ENCODE assay signal across 31 cellular contexts in the genomic region with DNA sequence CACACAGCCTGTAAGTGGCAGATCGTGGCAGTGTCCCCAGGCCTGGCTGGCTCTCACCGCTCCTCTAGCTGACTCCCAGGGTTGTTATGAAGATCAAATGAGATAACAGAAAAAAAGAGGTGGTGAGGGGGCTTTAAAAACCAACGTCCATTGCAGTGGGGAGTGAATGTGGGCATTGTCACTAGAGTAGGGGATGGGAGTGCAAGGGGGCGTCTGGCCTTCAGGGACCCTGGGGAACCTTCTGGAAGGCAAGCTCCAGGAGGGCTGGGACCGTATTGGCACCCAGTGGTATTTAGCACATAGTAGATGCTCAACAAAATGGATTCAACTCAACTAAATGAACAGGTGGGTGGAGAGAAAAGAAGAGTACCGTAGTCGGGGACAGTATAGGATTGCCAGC. TPM values are rescaled to one million over a fixed set of nuclear protein-coding genes. Genes with fewer than 3 reads are reported as not detected.
"Had no signal": no experiment of that assay in that cellular context is flagged by ENCODE, and none has a peak within 500 bp of the region (broad histone marks: within the 10 kb centered on the region; RNA-seq: fewer than 3 reads in every experiment).

No MANE protein-coding gene starts in this region.

- DNase-seq: colonic mucosa; cortex of kidney; effector CD8-positive, alpha-beta T cell; effector memory CD8-positive, alpha-beta T cell; endodermal cell; erythroblast; esophagus squamous epithelium; foreskin fibroblast; foreskin melanocyte; gastrocnemius medialis; glutamatergic neuron; head of caudate nucleus; heart right ventricle; hippocampal formation; left cardiac atrium; left lung; left ventricle myocardium superior; lower lobe of right lung; mesenchymal stem cell; midbrain had no signal

- H3K4me3 ChIP-seq: colonic mucosa, esophagus squamous epithelium, gastrocnemius medialis, heart right ventricle, left lung, lower lobe of right lung had no signal

- H3K27ac Mint-ChIP-seq: dendritic cell treated with granulocyte-macrophage colony-stimulating factor and Interleukin-4, amounts not matched to agents 40 ng/mL and 50 ng/mL, for 4 days; effector memory CD8-positive, alpha-beta T cell; endodermal cell had no signal

- H3K4me3 Mint-ChIP-seq: dendritic cell treated with granulocyte-macrophage colony-stimulating factor and Interleukin-4, amounts not matched to agents 40 ng/mL and 50 ng/mL, for 4 days; effector memory CD8-positive, alpha-beta T cell; endodermal cell had no signal

- H3K9me3 Mint-ChIP-seq: dendritic cell treated with granulocyte-macrophage colony-stimulating factor and Interleukin-4, amounts not matched to agents 40 ng/mL and 50 ng/mL, for 4 days; effector memory CD8-positive, alpha-beta T cell; endodermal cell had no signal

- H3K4me1 ChIP-seq: colonic mucosa, gastrocnemius medialis, heart right ventricle, left lung, lower lobe of right lung had no signal

- H3K27ac ChIP-seq: colonic mucosa, epithelial cell of prostate, esophagus squamous epithelium, gastrocnemius medialis, heart right ventricle, left lung, lower lobe of right lung had no signal

- H3K27me3 ChIP-seq: colonic mucosa, left lung had no signal

- H3K36me3 ChIP-seq: colonic mucosa, esophagus squamous epithelium, gastrocnemius medialis, heart right ventricle, left lung, lower lobe of right lung had no signal

- ATAC-seq: effector memory CD8-positive, alpha-beta T cell; esophagus mucosa; gastrocnemius medialis; heart right ventricle; left cardiac atrium; left lung; left ventricle myocardium superior; lower lobe of right lung had no signal

- H3K9me3 ChIP-seq: colonic mucosa, esophagus squamous epithelium, gastrocnemius medialis, heart right ventricle, left lung, lower lobe of right lung had no signal

RNA-seq across cellular contexts. Expression of gene PLA2G2D, which starts 3.4 kb away (rescaled TPM):
- total RNA-seq: dermis microvascular lymphatic vessel endothelial cell, endodermal cell, gastrocnemius medialis, glomerular endothelial cell, kidney epithelial cell, left cardiac atrium, left lung, left ventricle myocardium superior, lower leg skin, lung microvascular endothelial cell, mononuclear cell, mucosa of gallbladder had no signal
- polyA plus RNA-seq: heart right ventricle, keratinocyte had no signal

RNA-seq across cellular contexts. Expression of gene PLA2G2F, which starts 23.2 kb away (rescaled TPM):
- total RNA-seq: colonic mucosa, dermis microvascular lymphatic vessel endothelial cell, endodermal cell, gastrocnemius medialis, glomerular endothelial cell, heart right ventricle, left cardiac atrium, left lung, left ventricle myocardium superior, lower lobe of right lung, lung microvascular endothelial cell, mononuclear cell had no signal
- polyA plus RNA-seq: heart right ventricle had no signal

RNA-seq across cellular contexts. Expression of gene PLA2G5, which starts 45.9 kb away (rescaled TPM):
- total RNA-seq: endodermal cell, gastrocnemius medialis, kidney epithelial cell, mononuclear cell had no signal
